ENCODE assay signal across 1 cellular context in the genomic region with DNA sequence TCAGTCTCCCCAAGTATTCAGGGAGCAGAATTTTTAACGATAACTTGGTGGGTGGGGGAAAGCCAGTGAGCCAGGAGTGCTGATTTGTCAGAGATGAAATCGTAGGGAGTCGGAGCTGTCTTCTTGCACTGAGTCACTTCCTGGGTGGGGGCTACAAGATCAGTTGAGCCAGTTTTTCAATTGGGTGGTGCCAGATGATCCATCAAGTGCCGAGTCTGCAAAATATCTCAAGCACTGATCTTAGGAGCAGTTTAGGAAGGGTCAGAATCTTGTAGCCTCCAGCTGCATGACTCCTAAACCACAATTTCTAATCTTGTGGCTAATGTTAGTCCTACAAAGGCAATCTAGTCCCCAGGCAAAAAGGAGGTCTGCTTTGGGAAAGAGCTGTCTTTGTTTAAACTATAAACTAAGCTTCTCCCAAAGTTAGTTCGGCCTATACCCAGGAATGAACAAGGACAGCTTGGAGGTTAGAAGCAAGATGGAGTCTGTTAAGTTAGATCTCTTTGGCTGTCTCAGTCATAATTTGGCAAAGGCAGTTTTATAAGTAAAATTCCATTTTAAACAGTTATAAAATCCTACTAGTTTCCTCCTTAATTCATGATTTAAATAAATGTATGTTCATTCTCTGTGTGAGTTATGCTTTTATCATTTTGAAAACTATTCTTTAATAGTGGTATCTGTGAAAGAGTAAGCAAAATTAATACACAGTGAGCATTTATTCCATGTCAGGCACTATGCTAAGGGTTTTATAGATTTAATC.
TF ChIP-seq lines count a peak whose summit lies in the region.

No MANE protein-coding gene starts in this region.

TF ChIP-seq in K562, 482 proteins besides CTCF, POLR2A, EP300 and RAD21 (continued from another document and continues in another):
- no peak for TF ChIP-seq NFRKB (IDR thresholded peaks at IDR 0.05; ENCODE audit: low read depth)
- TF ChIP-seq ERF (CRISPR knock-in tag; IDR thresholded peaks at IDR 0.05), result no peak
- TF ChIP-seq BDP1 (IDR thresholded peaks at IDR 0.05; ENCODE audit: insufficient read depth, insufficient read length), result no peak
- TF ChIP-seq ZBED1 (IDR thresholded peaks at IDR 0.05), result no peak
- no peak for TF ChIP-seq ZC3H11A (IDR thresholded peaks at IDR 0.05; ENCODE audit: low read depth, low read length)
- TF ChIP-seq ASH1L (IDR thresholded peaks at IDR 0.05; ENCODE audit: borderline replicate concordance, low read depth, partially characterized antibody), result no peak
- TF ChIP-seq ZNF586 (CRISPR knock-in tag; conservative IDR thresholded peaks at IDR 0.05), result no peak
- TF ChIP-seq, protein P1, sequence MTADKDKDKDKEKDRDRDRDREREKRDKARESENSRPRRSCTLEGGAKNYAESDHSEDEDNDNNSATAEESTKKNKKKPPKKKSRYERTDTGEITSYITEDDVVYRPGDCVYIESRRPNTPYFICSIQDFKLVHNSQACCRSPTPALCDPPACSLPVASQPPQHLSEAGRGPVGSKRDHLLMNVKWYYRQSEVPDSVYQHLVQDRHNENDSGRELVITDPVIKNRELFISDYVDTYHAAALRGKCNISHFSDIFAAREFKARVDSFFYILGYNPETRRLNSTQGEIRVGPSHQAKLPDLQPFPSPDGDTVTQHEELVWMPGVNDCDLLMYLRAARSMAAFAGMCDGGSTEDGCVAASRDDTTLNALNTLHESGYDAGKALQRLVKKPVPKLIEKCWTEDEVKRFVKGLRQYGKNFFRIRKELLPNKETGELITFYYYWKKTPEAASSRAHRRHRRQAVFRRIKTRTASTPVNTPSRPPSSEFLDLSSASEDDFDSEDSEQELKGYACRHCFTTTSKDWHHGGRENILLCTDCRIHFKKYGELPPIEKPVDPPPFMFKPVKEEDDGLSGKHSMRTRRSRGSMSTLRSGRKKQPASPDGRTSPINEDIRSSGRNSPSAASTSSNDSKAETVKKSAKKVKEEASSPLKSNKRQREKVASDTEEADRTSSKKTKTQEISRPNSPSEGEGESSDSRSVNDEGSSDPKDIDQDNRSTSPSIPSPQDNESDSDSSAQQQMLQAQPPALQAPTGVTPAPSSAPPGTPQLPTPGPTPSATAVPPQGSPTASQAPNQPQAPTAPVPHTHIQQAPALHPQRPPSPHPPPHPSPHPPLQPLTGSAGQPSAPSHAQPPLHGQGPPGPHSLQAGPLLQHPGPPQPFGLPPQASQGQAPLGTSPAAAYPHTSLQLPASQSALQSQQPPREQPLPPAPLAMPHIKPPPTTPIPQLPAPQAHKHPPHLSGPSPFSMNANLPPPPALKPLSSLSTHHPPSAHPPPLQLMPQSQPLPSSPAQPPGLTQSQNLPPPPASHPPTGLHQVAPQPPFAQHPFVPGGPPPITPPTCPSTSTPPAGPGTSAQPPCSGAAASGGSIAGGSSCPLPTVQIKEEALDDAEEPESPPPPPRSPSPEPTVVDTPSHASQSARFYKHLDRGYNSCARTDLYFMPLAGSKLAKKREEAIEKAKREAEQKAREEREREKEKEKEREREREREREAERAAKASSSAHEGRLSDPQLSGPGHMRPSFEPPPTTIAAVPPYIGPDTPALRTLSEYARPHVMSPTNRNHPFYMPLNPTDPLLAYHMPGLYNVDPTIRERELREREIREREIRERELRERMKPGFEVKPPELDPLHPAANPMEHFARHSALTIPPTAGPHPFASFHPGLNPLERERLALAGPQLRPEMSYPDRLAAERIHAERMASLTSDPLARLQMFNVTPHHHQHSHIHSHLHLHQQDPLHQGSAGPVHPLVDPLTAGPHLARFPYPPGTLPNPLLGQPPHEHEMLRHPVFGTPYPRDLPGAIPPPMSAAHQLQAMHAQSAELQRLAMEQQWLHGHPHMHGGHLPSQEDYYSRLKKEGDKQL (CRISPR knock-in tag; IDR thresholded peaks at IDR 0.05; ENCODE audit: borderline replicate concordance), result no peak
- no peak for TF ChIP-seq POLR2AphosphoS5 (IDR thresholded peaks at IDR 0.05; ENCODE audit: control insufficient read depth, insufficient read depth, low read depth, low read length)
- TF ChIP-seq, protein P2, sequence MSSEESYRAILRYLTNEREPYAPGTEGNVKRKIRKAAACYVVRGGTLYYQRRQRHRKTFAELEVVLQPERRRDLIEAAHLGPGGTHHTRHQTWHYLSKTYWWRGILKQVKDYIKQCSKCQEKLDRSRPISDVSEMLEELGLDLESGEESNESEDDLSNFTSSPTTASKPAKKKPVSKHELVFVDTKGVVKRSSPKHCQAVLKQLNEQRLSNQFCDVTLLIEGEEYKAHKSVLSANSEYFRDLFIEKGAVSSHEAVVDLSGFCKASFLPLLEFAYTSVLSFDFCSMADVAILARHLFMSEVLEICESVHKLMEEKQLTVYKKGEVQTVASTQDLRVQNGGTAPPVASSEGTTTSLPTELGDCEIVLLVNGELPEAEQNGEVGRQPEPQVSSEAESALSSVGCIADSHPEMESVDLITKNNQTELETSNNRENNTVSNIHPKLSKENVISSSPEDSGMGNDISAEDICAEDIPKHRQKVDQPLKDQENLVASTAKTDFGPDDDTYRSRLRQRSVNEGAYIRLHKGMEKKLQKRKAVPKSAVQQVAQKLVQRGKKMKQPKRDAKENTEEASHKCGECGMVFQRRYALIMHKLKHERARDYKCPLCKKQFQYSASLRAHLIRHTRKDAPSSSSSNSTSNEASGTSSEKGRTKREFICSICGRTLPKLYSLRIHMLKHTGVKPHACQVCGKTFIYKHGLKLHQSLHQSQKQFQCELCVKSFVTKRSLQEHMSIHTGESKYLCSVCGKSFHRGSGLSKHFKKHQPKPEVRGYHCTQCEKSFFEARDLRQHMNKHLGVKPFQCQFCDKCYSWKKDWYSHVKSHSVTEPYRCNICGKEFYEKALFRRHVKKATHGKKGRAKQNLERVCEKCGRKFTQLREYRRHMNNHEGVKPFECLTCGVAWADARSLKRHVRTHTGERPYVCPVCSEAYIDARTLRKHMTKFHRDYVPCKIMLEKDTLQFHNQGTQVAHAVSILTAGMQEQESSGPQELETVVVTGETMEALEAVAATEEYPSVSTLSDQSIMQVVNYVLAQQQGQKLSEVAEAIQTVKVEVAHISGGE (CRISPR knock-in tag; IDR thresholded peaks at IDR 0.05), result peak in 1 of 3 experiments; percentile 42; a peak in 1 of 6 replicates
- TF ChIP-seq GATAD2A (IDR thresholded peaks at IDR 0.05), result no peak
- TF ChIP-seq, protein P3, sequence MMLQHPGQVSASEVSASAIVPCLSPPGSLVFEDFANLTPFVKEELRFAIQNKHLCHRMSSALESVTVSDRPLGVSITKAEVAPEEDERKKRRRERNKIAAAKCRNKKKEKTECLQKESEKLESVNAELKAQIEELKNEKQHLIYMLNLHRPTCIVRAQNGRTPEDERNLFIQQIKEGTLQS (IDR thresholded peaks at IDR 0.05), result peak; percentile 82
- TF ChIP-seq, protein P3 (CRISPR knock-in tag; conservative IDR thresholded peaks at IDR 0.05), result no peak
- TF ChIP-seq ZNF217 (CRISPR knock-in tag; IDR thresholded peaks at IDR 0.05), result no peak
- no peak for TF ChIP-seq ILF3 (IDR thresholded peaks at IDR 0.05; ENCODE audit: borderline replicate concordance)
- TF ChIP-seq CHD1 (IDR thresholded peaks at IDR 0.05; ENCODE audit: low read length), result no peak
- TF ChIP-seq, protein P4, sequence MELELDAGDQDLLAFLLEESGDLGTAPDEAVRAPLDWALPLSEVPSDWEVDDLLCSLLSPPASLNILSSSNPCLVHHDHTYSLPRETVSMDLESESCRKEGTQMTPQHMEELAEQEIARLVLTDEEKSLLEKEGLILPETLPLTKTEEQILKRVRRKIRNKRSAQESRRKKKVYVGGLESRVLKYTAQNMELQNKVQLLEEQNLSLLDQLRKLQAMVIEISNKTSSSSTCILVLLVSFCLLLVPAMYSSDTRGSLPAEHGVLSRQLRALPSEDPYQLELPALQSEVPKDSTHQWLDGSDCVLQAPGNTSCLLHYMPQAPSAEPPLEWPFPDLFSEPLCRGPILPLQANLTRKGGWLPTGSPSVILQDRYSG (tag; conservative IDR thresholded peaks at IDR 0.05; ENCODE audit: low read depth), result no peak
- no peak for TF ChIP-seq HNRNPL (IDR thresholded peaks at IDR 0.05; ENCODE audit: low read depth, low read length)
- TF ChIP-seq BRD9 (IDR thresholded peaks at IDR 0.05; ENCODE audit: low read depth, partially characterized antibody), result peak; percentile 87
- TF ChIP-seq SLC30A9 (CRISPR knock-in tag; IDR thresholded peaks at IDR 0.05), result no peak
- peak; percentile 66; the same call in 1 of the 2 replicates for TF ChIP-seq GABPB1 (CRISPR knock-in tag; IDR thresholded peaks at IDR 0.05)
- TF ChIP-seq NFE2 (IDR thresholded peaks at IDR 0.05; ENCODE audit: low read depth), result peak; percentile 57
- no peak for TF ChIP-seq CBX2 (IDR thresholded peaks at IDR 0.05; ENCODE audit: insufficient read depth, low read length, poor library complexity, severe bottlenecking)
- TF ChIP-seq, protein P5, sequence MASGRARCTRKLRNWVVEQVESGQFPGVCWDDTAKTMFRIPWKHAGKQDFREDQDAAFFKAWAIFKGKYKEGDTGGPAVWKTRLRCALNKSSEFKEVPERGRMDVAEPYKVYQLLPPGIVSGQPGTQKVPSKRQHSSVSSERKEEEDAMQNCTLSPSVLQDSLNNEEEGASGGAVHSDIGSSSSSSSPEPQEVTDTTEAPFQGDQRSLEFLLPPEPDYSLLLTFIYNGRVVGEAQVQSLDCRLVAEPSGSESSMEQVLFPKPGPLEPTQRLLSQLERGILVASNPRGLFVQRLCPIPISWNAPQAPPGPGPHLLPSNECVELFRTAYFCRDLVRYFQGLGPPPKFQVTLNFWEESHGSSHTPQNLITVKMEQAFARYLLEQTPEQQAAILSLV (tag; IDR thresholded peaks at IDR 0.05), result no peak
- TF ChIP-seq CEBPG (CRISPR knock-in tag; IDR thresholded peaks at IDR 0.05), result no peak
- no peak for TF ChIP-seq CEBPG (tag; conservative IDR thresholded peaks at IDR 0.05 in 1 of 2, IDR thresholded peaks at IDR 0.05 in 1 of 2)
- no peak for TF ChIP-seq PRPF4 (IDR thresholded peaks at IDR 0.05; ENCODE audit: insufficient read depth, low read depth, low read length, poor library complexity, severe bottlenecking)
- TF ChIP-seq PCBP2 (IDR thresholded peaks at IDR 0.05; ENCODE audit: low read depth, low read length, poor library complexity, severe bottlenecking), result no peak
- TF ChIP-seq NFXL1 (CRISPR knock-in tag; IDR thresholded peaks at IDR 0.05), result no peak
- TF ChIP-seq XRCC5 (IDR thresholded peaks at IDR 0.05; ENCODE audit: low read depth, low read length), result no peak
- TF ChIP-seq SETDB1 (IDR thresholded peaks at IDR 0.05; ENCODE audit: low read length), result no peak
- TF ChIP-seq PRMT5 (CRISPR knock-in tag; IDR thresholded peaks at IDR 0.05), result no peak
- TF ChIP-seq ZNF224 (CRISPR knock-in tag; IDR thresholded peaks at IDR 0.05), result no peak
